8 cellular contexts compared by ENCODE assay signal in the genomic region with DNA sequence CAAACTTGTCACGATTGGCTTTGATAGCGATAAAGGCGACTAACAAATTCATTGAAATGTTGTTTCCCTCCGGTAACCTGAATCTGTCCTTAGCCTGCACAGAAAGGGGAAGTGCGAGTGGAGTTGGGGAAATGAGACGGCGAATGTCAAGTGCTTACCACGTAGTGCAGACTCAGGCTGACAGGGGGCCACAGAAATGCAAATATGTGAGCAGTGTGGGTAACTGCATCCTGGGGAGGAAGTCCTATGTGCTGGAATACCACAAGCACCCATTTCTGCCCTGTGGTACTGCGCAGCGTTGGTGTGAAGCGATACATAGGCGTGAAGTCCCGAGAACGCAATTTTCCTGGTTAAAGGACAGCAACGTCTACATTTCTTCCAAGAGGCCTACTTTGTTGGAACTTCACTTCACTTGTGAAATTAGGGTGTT. TPM values are rescaled to one million over a fixed set of nuclear protein-coding genes. Genes with fewer than 3 reads are reported as not detected.
DNase-seq lines count a peak whose midpoint lies in the region; ATAC-seq, FAIRE-seq and TF ChIP-seq lines count a peak whose summit lies in the region.

No MANE protein-coding gene starts in this region.

- H3K9me3 Mint-ChIP-seq in neural progenitor cell, result no peaks in the 10 kb centered on the region

- no peak for FAIRE-seq in RCC 7860 (lab: Jason Lieb, UNC)

- no peaks in the 10 kb centered on the region for H3K27me3 Mint-ChIP-seq in neural progenitor cell (ENCODE audit: insufficient read depth, low read depth)

- DNase-seq in BJ (ENCODE audit: low read depth) (peak; percentile 7), RCC 7860 (ENCODE audit: low spot score) (peak; percentile 67), foreskin fibroblast (peak; percentile 68 to 80), neural progenitor cell (ENCODE audit: low spot score) (peak; percentile 43), thoracic aorta (ENCODE audit: low spot score) (no peak)
- peak; percentile 30 for DNase-seq in activated T-helper 9 cell treated with anti-CD3 and anti-CD28 coated beads, Interleukin-2, amount 50 U/mL, for 16 hours (ENCODE audit: low read depth)

- H3K4me1 Mint-ChIP-seq in neural progenitor cell, result peaks cover 36% of the 10 kb centered on the region

- no peak overlapping the region for H3K9ac ChIP-seq in neural progenitor cell

- H4K20me1 ChIP-seq in neural progenitor cell (ENCODE audit: low read depth), result peaks cover 27% of the 10 kb centered on the region

- H2AFZ ChIP-seq in neural progenitor cell (replicated peaks), result no peak overlapping the region

- ATAC-seq in GM18909 (IDR thresholded peaks at IDR 0.05; ENCODE audit: poor library complexity, unreplicated experiment) (peak; percentile 55), HG03139 (IDR thresholded peaks at IDR 0.05; ENCODE audit: unreplicated experiment) (peak; percentile 42), thoracic aorta (ENCODE audit: insufficient number of reproducible peaks, low FRiP score, low read depth) (no peak)

- peaks cover 26% of the 10 kb centered on the region for H3K4me1 ChIP-seq in neural progenitor cell
- H3K4me1 ChIP-seq in thoracic aorta (ENCODE audit: control insufficient read depth in 1 of 2, low read depth in 2 of 2), result peaks cover 19 to 31% of the 10 kb centered on the region in 2 donors

- POLR2A ChIA-PET in BJ (lab: Charles Lee), result no interaction called here

- peak overlapping the region; percentile 94 for H3K4me3 Mint-ChIP-seq in neural progenitor cell

- H3K9me3 ChIP-seq in neural progenitor cell (ENCODE audit: low read depth) (no peaks in the 10 kb centered on the region), thoracic aorta (no peaks in the 10 kb centered on the region)

- H3K4me3 ChIP-seq in BJ (ENCODE audit: low read depth, low read length) (peak overlapping the region; percentile 92), foreskin fibroblast (ENCODE audit: low read depth in 1 of 2, low read length in 2 of 2) (peak overlapping the region; percentile 72 to 95), neural progenitor cell (peak overlapping the region; percentile 94), thoracic aorta (peak overlapping the region; percentile 83)

- H3K79me2 ChIP-seq in neural progenitor cell (ENCODE audit: low read depth), result peaks cover 34% of the 10 kb centered on the region

- H3K36me3 Mint-ChIP-seq in neural progenitor cell, result peaks cover 7% of the 10 kb centered on the region

- TF ChIP-seq CTCF in BJ (IDR thresholded peaks at IDR 0.05; ENCODE audit: insufficient read depth, low read depth, low read length) (0 out of 2 replicates have a peak, but pooled peaks have one; percentile 22), foreskin fibroblast (IDR thresholded peaks at IDR 0.05; ENCODE audit: low read depth, low read length) (no peak), neural progenitor cell (IDR thresholded peaks at IDR 0.05) (no peak), thoracic aorta (IDR thresholded peaks at IDR 0.05) (peak; percentile 17)

- H3K27ac Mint-ChIP-seq in neural progenitor cell, result peak overlapping the region; percentile 89

- peak overlapping the region; percentile 89 for H3K4me2 ChIP-seq in neural progenitor cell

- peaks cover 27% of the 10 kb centered on the region for H3F3A ChIP-seq in neural progenitor cell (ENCODE audit: low read depth)

- H3K27ac ChIP-seq in neural progenitor cell (peak overlapping the region; percentile 87), thoracic aorta (peak overlapping the region; percentile 96 to 97)

- peaks cover 2% of the 10 kb centered on the region; the same call in 1 of the 2 replicates for H3K36me3 ChIP-seq in BJ (ENCODE audit: control insufficient read depth, insufficient read depth, low read length)
- H3K36me3 ChIP-seq in neural progenitor cell, result peaks cover 5% of the 10 kb centered on the region
- no peaks in the 10 kb centered on the region for H3K36me3 ChIP-seq in thoracic aorta

- CTCF ChIA-PET in BJ (lab: Yijun Ruan, JAX), result no interaction called here

- H3K27me3 ChIP-seq in BJ (ENCODE audit: control insufficient read depth, insufficient read depth, low read length) (no peaks in the 10 kb centered on the region), neural progenitor cell (peaks cover 9% of the 10 kb centered on the region), thoracic aorta (replicated peaks; ENCODE audit: insufficient read depth) (no peaks in the 10 kb centered on the region)

RNA-seq across cellular contexts. Expression of a gene that starts 0.9 kb away (rescaled TPM):
- polyA plus RNA-seq in BJ (2011; rRNA removed), result 16.9 and 20.4 TPM in 2 replicates
- polyA minus RNA-seq in BJ (2011; rRNA and poly(A)+ RNA removed), result 18.9 and 27.2 TPM in 2 replicates
- total RNA-seq in neural progenitor cell (ENCODE audit: low replicate concordance) (21.4 and 26.4 TPM in 2 replicates), thoracic aorta (10 to 100 TPM; 10.6 to 20.6 TPM)

RNA-seq across cellular contexts. Expression of a gene that starts 5.8 kb away (rescaled TPM):
- polyA plus RNA-seq in BJ (2011; rRNA removed), result 5.0 and 7.1 TPM in 2 replicates
- polyA minus RNA-seq in BJ (2011; rRNA and poly(A)+ RNA removed), result 8.3 and 12.1 TPM in 2 replicates
- total RNA-seq in neural progenitor cell (ENCODE audit: low replicate concordance) (25.0 and 27.6 TPM in 2 replicates), thoracic aorta (10 to 100 TPM; 25.0 to 59.9 TPM)

Comparison
In these comparisons a context has a peak if more than half of its experiments do, and no peak if none do; other contexts are left out.
1. CTCF ChIP-seq: peak in BJ (single experiment) and thoracic aorta (single experiment); none in foreskin fibroblast (single experiment) and neural progenitor cell (single experiment).
2. Peak in every context shown above with its lines, with median percentiles within 50 percentile points of each other: H3K4me3 ChIP-seq.